Comparison of ENCODE assay signal across 19 cellular contexts in genomic region chr20:59823030-59823423, GRCh38.
DNase-seq lines count a peak whose midpoint lies in the region; ATAC-seq, FAIRE-seq and TF ChIP-seq lines count a peak whose summit lies in the region.
"Had no signal": no experiment of that assay in that cellular context is flagged by ENCODE, and none has a peak within 500 bp of the region (broad histone marks: within the 10 kb centered on the region; RNA-seq: fewer than 3 reads in every experiment).

No MANE protein-coding gene starts in this region.

- H3K27ac ChIP-seq in caudate nucleus (ENCODE audit: low read depth, low read length): peak overlapping the region; percentile 61
- H3K27ac ChIP-seq: Peyer's patch had no signal

- TF ChIP-seq CTCF in osteocyte (IDR thresholded peaks at IDR 0.05): no peak
- no peak for TF ChIP-seq CTCF in GM20000 (IDR thresholded peaks at IDR 0.05; ENCODE audit: extremely low read depth, missing control alignments)

- peak; percentile 32 for DNase-seq in activated CD8-positive, alpha-beta memory T cell treated with anti-CD3 and anti-CD28 coated beads, Interleukin-2, amount 10 ng/mL, durations not matched to agents 7 days and 5 days
- DNase-seq in activated CD8-positive, alpha-beta memory T cell treated with anti-CD3 and anti-CD28 coated beads, Interleukin-2, amount 50 U/mL, for 4 hours: no peak
- DNase-seq in caudate nucleus (lab: John Stamatoyannopoulos, UW): no peak
- DNase-seq in islet precursor cell: peak; percentile 12
- peak; percentile 49 for DNase-seq in osteocyte (ENCODE audit: extremely low spot score, unreplicated experiment)
- no peak for DNase-seq in RCC 7860 (ENCODE audit: low spot score)
- no peak for DNase-seq in GM20000 (ENCODE audit: low spot score)
- DNase-seq: DMS 273 treated with DMSO at 0.1 percent for 48 hours; DND-41; NCI-H1105; NCI-H1694 treated with DMSO at 0.1 percent for 48 hours; NCI-H748 treated with DMSO at 0.1 percent for 48 hours; NK-92 treated with Interleukin-12 subunit alpha and Interleukin-12 subunit beta, amount 100 ng/mL, for 24 hours; Peyer's patch; SHP77 had no signal

- no peak for ATAC-seq in activated CD8-positive, alpha-beta memory T cell treated with anti-CD3 and anti-CD28 coated beads, Interleukin-2, amount 10 ng/mL, durations not matched to agents 7 days and 5 days
- no peak for ATAC-seq in HG02852 (IDR thresholded peaks at IDR 0.05; ENCODE audit: unreplicated experiment)
- ATAC-seq: K562 had no signal

- no peaks in the 10 kb centered on the region for H3K27me3 Mint-ChIP-seq in activated CD8-positive, alpha-beta memory T cell treated with anti-CD3 and anti-CD28 coated beads, Interleukin-2, amount 10 ng/mL, durations not matched to agents 7 days and 5 days
- H3K27me3 Mint-ChIP-seq in osteocyte (ENCODE audit: unreplicated experiment): no peaks in the 10 kb centered on the region

- H3K36me3 Mint-ChIP-seq in activated CD8-positive, alpha-beta memory T cell treated with anti-CD3 and anti-CD28 coated beads, Interleukin-2, amount 10 ng/mL, durations not matched to agents 7 days and 5 days: no peaks in the 10 kb centered on the region
- no peaks in the 10 kb centered on the region for H3K36me3 Mint-ChIP-seq in osteocyte (ENCODE audit: unreplicated experiment)

- H3K27ac Mint-ChIP-seq in activated CD8-positive, alpha-beta memory T cell treated with anti-CD3 and anti-CD28 coated beads, Interleukin-2, amount 10 ng/mL, durations not matched to agents 7 days and 5 days: no peak overlapping the region
- no peak overlapping the region for H3K27ac Mint-ChIP-seq in osteocyte (ENCODE audit: unreplicated experiment)
- H3K27ac Mint-ChIP-seq: B cell, GM23338 had no signal

- H3K9me3 Mint-ChIP-seq in activated CD8-positive, alpha-beta memory T cell treated with anti-CD3 and anti-CD28 coated beads, Interleukin-2, amount 10 ng/mL, durations not matched to agents 7 days and 5 days (ENCODE audit: low read depth): no peaks in the 10 kb centered on the region
- H3K9me3 Mint-ChIP-seq in osteocyte (ENCODE audit: unreplicated experiment): no peaks in the 10 kb centered on the region
- H3K9me3 Mint-ChIP-seq: GM23338 had no signal

- no peak overlapping the region for H3K4me3 Mint-ChIP-seq in activated CD8-positive, alpha-beta memory T cell treated with anti-CD3 and anti-CD28 coated beads, Interleukin-2, amount 10 ng/mL, durations not matched to agents 7 days and 5 days
- no peak overlapping the region for H3K4me3 Mint-ChIP-seq in osteocyte (ENCODE audit: unreplicated experiment)
- H3K4me3 Mint-ChIP-seq: B cell, GM23338 had no signal

- H3K4me1 Mint-ChIP-seq in activated CD8-positive, alpha-beta memory T cell treated with anti-CD3 and anti-CD28 coated beads, Interleukin-2, amount 10 ng/mL, durations not matched to agents 7 days and 5 days: no peaks in the 10 kb centered on the region
- H3K4me1 Mint-ChIP-seq in osteocyte (ENCODE audit: unreplicated experiment): no peaks in the 10 kb centered on the region
- H3K4me1 Mint-ChIP-seq: B cell had no signal

- no peak for FAIRE-seq in RCC 7860 (lab: Jason Lieb, UNC)
- FAIRE-seq: K562 had no signal

- CTCF ChIA-PET in activated CD8-positive, alpha-beta memory T cell treated with anti-CD3 and anti-CD28 coated beads, Interleukin-2, amount 10 ng/mL, durations not matched to agents 7 days and 5 days (lab: Charles Lee): no interaction called here

Comparison
In these comparisons a context has a peak if more than half of its experiments do, and no peak if none do; other contexts are left out.
1. DNase-seq: peak in activated CD8-positive, alpha-beta memory T cell treated with anti-CD3 and anti-CD28 coated beads, Interleukin-2, amount 10 ng/mL, durations not matched to agents 7 days and 5 days (single experiment), islet precursor cell (single experiment) and osteocyte (single experiment); none in activated CD8-positive, alpha-beta memory T cell treated with anti-CD3 and anti-CD28 coated beads, Interleukin-2, amount 50 U/mL, for 4 hours (single experiment), caudate nucleus (0 of 61), RCC 7860 (single experiment) and GM20000 (single experiment).